Comparison of ENCODE assay signal across 1 cellular context in genomic region chr5:177303121-177303924, GRCh38.
TF ChIP-seq lines count a peak whose summit lies in the region.

PRELID1 (plus strand) TSS chr5:177303799; CDS start chr5:177303986, 187 bp downstream.
RAB24 (minus strand) TSS chr5:177303719; CDS start chr5:177303288, 431 bp downstream.

TF ChIP-seq in HepG2, 621 proteins besides CTCF, POLR2A, EP300 and RAD21 (continued from another document and continues in another):
- TF ChIP-seq GLMP (CRISPR knock-in tag; IDR thresholded peaks at IDR 0.05; ENCODE audit: borderline replicate concordance) = no peak
- TF ChIP-seq MLX (CRISPR knock-in tag; IDR thresholded peaks at IDR 0.05) = peak; percentile 38; the same call in 1 of the 2 replicates
- TF ChIP-seq MXI1 (IDR thresholded peaks at IDR 0.05; ENCODE audit: borderline replicate concordance, low read depth, low read length) = peak; percentile 76; the same call in 1 of the 3 replicates
- TF ChIP-seq ZNF615 (CRISPR knock-in tag; IDR thresholded peaks at IDR 0.05; ENCODE audit: borderline replicate concordance) = no peak
- peak; percentile 28; the same call in 1 of the 2 replicates for TF ChIP-seq ZNF850 (CRISPR knock-in tag; conservative IDR thresholded peaks at IDR 0.05)
- TF ChIP-seq CREBL2 (CRISPR knock-in tag; IDR thresholded peaks at IDR 0.05; ENCODE audit: borderline replicate concordance) = no peak
- peak; percentile 91 for TF ChIP-seq ZFY (CRISPR knock-in tag; IDR thresholded peaks at IDR 0.05)
- peak; percentile 52; the same call in 1 of the 2 replicates for TF ChIP-seq NFAT5 (CRISPR knock-in tag; IDR thresholded peaks at IDR 0.05)
- TF ChIP-seq ZNF614 (CRISPR knock-in tag; IDR thresholded peaks at IDR 0.05; ENCODE audit: borderline replicate concordance) = no peak
- TF ChIP-seq ZFX (CRISPR knock-in tag; IDR thresholded peaks at IDR 0.05; ENCODE audit: low read depth) = peak; percentile 84
- TF ChIP-seq SCMH1 (CRISPR knock-in tag; IDR thresholded peaks at IDR 0.05; ENCODE audit: borderline replicate concordance) = no peak
- no peak; the same call in 1 of the 2 replicates for TF ChIP-seq FOXM1 (CRISPR knock-in tag; IDR thresholded peaks at IDR 0.05)
- TF ChIP-seq SAFB2 (CRISPR knock-in tag; IDR thresholded peaks at IDR 0.05; ENCODE audit: borderline replicate concordance, low read depth) = no peak
- no peak for TF ChIP-seq ZNF383 (CRISPR knock-in tag; IDR thresholded peaks at IDR 0.05; ENCODE audit: borderline replicate concordance)
- peak; percentile 48; the same call in 1 of the 2 replicates for TF ChIP-seq MED13 (CRISPR knock-in tag; IDR thresholded peaks at IDR 0.05)
- peak; percentile 95 for TF ChIP-seq GABPB1 (CRISPR knock-in tag; IDR thresholded peaks at IDR 0.05)
- TF ChIP-seq HOXA9 (CRISPR knock-in tag; IDR thresholded peaks at IDR 0.05; ENCODE audit: borderline replicate concordance) = peak; percentile 84
- TF ChIP-seq ZNF550 (CRISPR knock-in tag; IDR thresholded peaks at IDR 0.05; ENCODE audit: borderline replicate concordance) = no peak
- TF ChIP-seq ZBTB43 (CRISPR knock-in tag; conservative IDR thresholded peaks at IDR 0.05) = peak; percentile 72; the same call in 1 of the 2 replicates
- peak; percentile 50 for TF ChIP-seq ZNF124 (CRISPR knock-in tag; IDR thresholded peaks at IDR 0.05)
- TF ChIP-seq KLF13 (CRISPR knock-in tag; IDR thresholded peaks at IDR 0.05) = 0 out of 2 replicates have a peak, but pooled peaks have one; percentile 56
- TF ChIP-seq NKX3-1 (CRISPR knock-in tag; IDR thresholded peaks at IDR 0.05) = no peak
- TF ChIP-seq CBFB (CRISPR knock-in tag; IDR thresholded peaks at IDR 0.05) = peak; percentile 64; the same call in 1 of the 2 replicates
- TF ChIP-seq SMAD9 (CRISPR knock-in tag; IDR thresholded peaks at IDR 0.05) = no peak
- TF ChIP-seq GATAD1 (CRISPR knock-in tag; IDR thresholded peaks at IDR 0.05) = peak; percentile 87
- no peak for TF ChIP-seq ATAD3A (CRISPR knock-in tag; IDR thresholded peaks at IDR 0.05)
- no peak for TF ChIP-seq LCORL (IDR thresholded peaks at IDR 0.05)
- peak; percentile 79 for TF ChIP-seq LCORL (CRISPR knock-in tag; IDR thresholded peaks at IDR 0.05)
- no peak for TF ChIP-seq AFF4 (CRISPR knock-in tag; IDR thresholded peaks at IDR 0.05)
- TF ChIP-seq DRAP1 (CRISPR knock-in tag; IDR thresholded peaks at IDR 0.05) = peak; percentile 79
- TF ChIP-seq JDP2 (CRISPR knock-in tag; IDR thresholded peaks at IDR 0.05; ENCODE audit: borderline replicate concordance) = no peak; the same call in 1 of the 2 replicates
- TF ChIP-seq ZGPAT (CRISPR knock-in tag; IDR thresholded peaks at IDR 0.05) = peak; percentile 86; the same call in 1 of the 2 replicates
- TF ChIP-seq SSRP1 (CRISPR knock-in tag; IDR thresholded peaks at IDR 0.05) = no peak
- no peak for TF ChIP-seq FOSL2 (CRISPR knock-in tag; IDR thresholded peaks at IDR 0.05)
- peak; percentile 87 for TF ChIP-seq MXD3 (CRISPR knock-in tag; IDR thresholded peaks at IDR 0.05)
- 0 out of 2 replicates have a peak, but pooled peaks have one; percentile 59 for TF ChIP-seq ZNF816 (CRISPR knock-in tag; IDR thresholded peaks at IDR 0.05; ENCODE audit: borderline replicate concordance)
- TF ChIP-seq MLXIP (CRISPR knock-in tag; IDR thresholded peaks at IDR 0.05; ENCODE audit: borderline replicate concordance) = no peak
- TF ChIP-seq ZNF574 (CRISPR knock-in tag; IDR thresholded peaks at IDR 0.05) = peak; percentile 89
- no peak for TF ChIP-seq ADNP (CRISPR knock-in tag; IDR thresholded peaks at IDR 0.05)
